23 cellular contexts compared by ENCODE assay signal in the genomic region with DNA sequence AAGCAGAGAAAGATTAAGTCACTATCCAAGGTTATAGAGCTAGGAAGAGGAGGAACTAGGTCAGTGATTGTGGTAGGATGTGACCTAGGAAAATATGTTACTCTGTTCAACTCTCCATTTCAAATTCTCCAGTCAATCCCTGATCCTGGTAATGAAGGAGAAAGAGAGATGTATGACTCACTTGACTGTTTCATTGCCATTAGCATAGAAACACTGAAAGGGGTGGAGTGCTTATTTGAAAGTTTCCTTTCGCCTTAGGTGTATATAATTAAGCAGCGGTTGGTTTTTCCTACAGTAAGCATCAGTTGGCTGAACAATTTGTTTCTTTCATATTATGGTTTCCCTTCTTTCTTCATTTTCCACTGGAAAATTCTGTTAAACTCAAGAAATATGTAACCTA.
DNase-seq lines count a peak whose midpoint lies in the region; ATAC-seq, FAIRE-seq and TF ChIP-seq lines count a peak whose summit lies in the region.
"Had no signal": no experiment of that assay in that cellular context is flagged by ENCODE, and none has a peak within 500 bp of the region (broad histone marks: within the 10 kb centered on the region; RNA-seq: fewer than 3 reads in every experiment).

No MANE protein-coding gene starts in this region.

- H3K4me2 ChIP-seq in SK-N-SH (no peak overlapping the region), keratinocyte (ENCODE audit: control insufficient read depth, extremely low read depth, insufficient read depth, low read depth, low read length) (peak overlapping the region; percentile 51)
- H3K4me2 ChIP-seq: BLaER1, KMS-11 had no signal

- H3K27me3 ChIP-seq in SK-N-SH (ENCODE audit: insufficient read depth) = no peaks in the 10 kb centered on the region
- no peaks in the 10 kb centered on the region for H3K27me3 ChIP-seq in bronchial epithelial cell (ENCODE audit: control insufficient read depth, insufficient read depth, low read length)
- no peaks in the 10 kb centered on the region for H3K27me3 ChIP-seq in keratinocyte (ENCODE audit: control insufficient read depth, extremely low read depth, insufficient read depth, low read length)
- H3K27me3 ChIP-seq: BLaER1 had no signal

- FAIRE-seq in bronchial epithelial cell (lab: Jason Lieb, UNC) (no peak), keratinocyte (lab: Jason Lieb, UNC) (peak; percentile 83)
- FAIRE-seq: GM12878 had no signal

- H3K36me3 ChIP-seq in SK-N-SH (replicated peaks in 1 of 2; ENCODE audit: control insufficient read depth in 1 of 2, insufficient read depth in 2 of 2, low read length in 1 of 2) = no peaks in the 10 kb centered on the region
- H3K36me3 ChIP-seq in bronchial epithelial cell (ENCODE audit: control insufficient read depth, insufficient read depth, low read length) = no peaks in the 10 kb centered on the region
- H3K36me3 ChIP-seq in keratinocyte (ENCODE audit: control insufficient read depth in 2 of 2, extremely low read depth in 1 of 2, insufficient read depth in 2 of 2, low read length in 2 of 2) = no peaks in the 10 kb centered on the region
- H3K36me3 ChIP-seq: BLaER1 had no signal

- no peaks in the 10 kb centered on the region for H3K9me2 ChIP-seq in SK-N-SH

- H3K9me3 ChIP-seq in SK-N-SH (no peaks in the 10 kb centered on the region), keratinocyte (ENCODE audit: control insufficient read depth, low read depth, low read length) (no peaks in the 10 kb centered on the region)
- H3K9me3 ChIP-seq: BLaER1, Caco-2 had no signal

- CTCF ChIA-PET in SK-N-SH (lab: Yijun Ruan, JAX) = no interaction called here

- DNase-seq in SK-N-SH (no peak), bronchial epithelial cell (ENCODE audit: low read depth) (peak; percentile 33), keratinocyte (ENCODE audit: low read depth, low spot score) (no peak), COLO829 (ENCODE audit: low spot score) (no peak), progenitor cell of endocrine pancreas (ENCODE audit: low spot score, unreplicated experiment) (no peak)
- DNase-seq in activated CD8-positive, alpha-beta memory T cell treated with anti-CD3 and anti-CD28 coated beads for 24 hours = no peak
- no peak for DNase-seq in effector CD4-positive, alpha-beta T cell
- DNase-seq: ACHN; Caco-2; CD4-positive, alpha-beta T cell; DMS 273 treated with DMSO at 0.1 percent for 48 hours; DMS79 treated with DMSO at 0.1 percent for 48 hours; H7; NCI-H1694; NCI-H2081; NCI-H2171; NCI-H524 treated with DMSO at 0.1 percent for 48 hours; Right ventricle myocardium superior had no signal

- TF ChIP-seq RAD21 in SK-N-SH (IDR thresholded peaks at IDR 0.05; ENCODE audit: low read length) = no peak

- peaks cover 9% of the 10 kb centered on the region for H3F3A ChIP-seq in SK-N-SH (replicated peaks; ENCODE audit: insufficient read depth)

- TF ChIP-seq EP300 in SK-N-SH (IDR thresholded peaks at IDR 0.05; ENCODE audit: borderline replicate concordance in 1 of 2, low read depth in 1 of 2, low read length in 1 of 2) = no peak

- H3K4me1 ChIP-seq in SK-N-SH (ENCODE audit: control insufficient read depth in 1 of 2, insufficient read depth in 2 of 2, low read depth in 1 of 2, low read length in 1 of 2) = peaks cover 0 to 4% of the 10 kb centered on the region in 2 experiments; a peak in 1 of 4 replicates
- peaks cover 25% of the 10 kb centered on the region for H3K4me1 ChIP-seq in keratinocyte (ENCODE audit: control insufficient read depth, extremely low read depth, insufficient read depth, low read length)
- H3K4me1 ChIP-seq: BLaER1, Caco-2 had no signal

- H3K79me2 ChIP-seq in SK-N-SH (ENCODE audit: insufficient read depth) (no peaks in the 10 kb centered on the region), keratinocyte (ENCODE audit: control insufficient read depth, insufficient read depth, low read length) (no peaks in the 10 kb centered on the region)

- POLR2A ChIA-PET in SK-N-SH (lab: Yijun Ruan, JAX) = no interaction called here

- H3K4me3 ChIP-seq in SK-N-SH (ENCODE audit: low read depth in 2 of 2, low read length in 1 of 2) (no peak overlapping the region), bronchial epithelial cell (ENCODE audit: low read depth, low read length) (no peak overlapping the region), keratinocyte (ENCODE audit: control insufficient read depth in 2 of 3, extremely low read depth in 1 of 3, insufficient read depth in 2 of 3, low read depth in 1 of 3, low read length in 3 of 3) (peak overlapping the region in 1 of 3 experiments; percentile 14)
- H3K4me3 ChIP-seq: BLaER1, GM12878 had no signal

- no peak overlapping the region for H3K27ac ChIP-seq in SK-N-SH (ENCODE audit: low read depth in 2 of 2, low read length in 1 of 2)
- H3K27ac ChIP-seq in keratinocyte (ENCODE audit: control insufficient read depth, insufficient read depth, low read length) = no peak overlapping the region
- H3K27ac ChIP-seq: 22Rv1, BLaER1, KMS-11 had no signal

- H4K20me1 ChIP-seq in SK-N-SH (ENCODE audit: insufficient read depth) (no peaks in the 10 kb centered on the region), keratinocyte (ENCODE audit: control insufficient read depth, extremely low read depth, insufficient read depth, low read length) (no peaks in the 10 kb centered on the region)
- H4K20me1 ChIP-seq: BLaER1 had no signal

- H3K27me3 Mint-ChIP-seq in progenitor cell of endocrine pancreas = no peaks in the 10 kb centered on the region

- H3K9me3 Mint-ChIP-seq in progenitor cell of endocrine pancreas (ENCODE audit: low read depth) = no peaks in the 10 kb centered on the region

- peak overlapping the region; percentile 51 for H2AFZ ChIP-seq in SK-N-SH (ENCODE audit: low read depth)
- H2AFZ ChIP-seq in keratinocyte (ENCODE audit: control insufficient read depth, low read length) = peak overlapping the region; percentile 63

- no peaks in the 10 kb centered on the region for H3K36me3 Mint-ChIP-seq in progenitor cell of endocrine pancreas (ENCODE audit: insufficient read depth)

- H3K4me3 Mint-ChIP-seq in progenitor cell of endocrine pancreas (ENCODE audit: low read depth) = no peak overlapping the region
- H3K4me3 Mint-ChIP-seq: CD4-positive, alpha-beta T cell had no signal

- dilution Hi-C loops in keratinocyte (cut with MboI; ENCODE audit: extremely low pct_ligation_motif_present, low sequenced_read_pairs) = no loop called here

- H3K9ac ChIP-seq in SK-N-SH (no peak overlapping the region), keratinocyte (ENCODE audit: control insufficient read depth, extremely low read depth, insufficient read depth, low read length) (no peak overlapping the region)
- H3K9ac ChIP-seq: BLaER1, KMS-11 had no signal

- WGBS in SK-N-SH (ENCODE audit: low lambda C conversion rate) = 45% methylated on average over 2 of the region's 2 CpGs

- no peaks in the 10 kb centered on the region for H3K9me1 ChIP-seq in keratinocyte (ENCODE audit: control insufficient read depth, extremely low read depth, insufficient read depth, low read length)

- TF ChIP-seq CTCF in SK-N-SH (IDR thresholded peaks at IDR 0.05) = no peak
- no peak for TF ChIP-seq CTCF in bronchial epithelial cell (IDR thresholded peaks at IDR 0.05; ENCODE audit: insufficient read depth, low read length, severe bottlenecking)
- TF ChIP-seq CTCF in keratinocyte (optimal IDR thresholded peaks at IDR 0.05 in 1 of 3, IDR thresholded peaks at IDR 0.05 in 1 of 3, conservative IDR thresholded peaks at IDR 0.05 in 1 of 3; ENCODE audit: extremely low read depth in 1 of 3, insufficient read depth in 2 of 3, low read length in 3 of 3) = no peak
- no peak for TF ChIP-seq CTCF in progenitor cell of endocrine pancreas (IDR thresholded peaks at IDR 0.05; ENCODE audit: unreplicated experiment)

- ATAC-seq in SK-N-SH treated with all-trans-retinoic acid at 6 μM for 48 hours = no peak
- ATAC-seq: GM12878 had no signal

- H3K4me1 Mint-ChIP-seq in progenitor cell of endocrine pancreas (ENCODE audit: low read depth) = no peaks in the 10 kb centered on the region

- H3K27ac Mint-ChIP-seq in progenitor cell of endocrine pancreas = no peak overlapping the region
- H3K27ac Mint-ChIP-seq: CD4-positive, alpha-beta T cell had no signal

TF ChIP-seq in SK-N-SH, 30 proteins besides CTCF, POLR2A, EP300 and RAD21 (continues in another document):
- TF ChIP-seq EZH2phosphoT487 (IDR thresholded peaks at IDR 0.05; ENCODE audit: borderline replicate concordance, low read depth) (no peak), CHD2 (IDR thresholded peaks at IDR 0.05; ENCODE audit: low read length, partially characterized antibody) (no peak), NFIC (IDR thresholded peaks at IDR 0.05; ENCODE audit: borderline replicate concordance) (no peak), JUND (IDR thresholded peaks at IDR 0.05) (no peak), TAF1 (IDR thresholded peaks at IDR 0.05; ENCODE audit: borderline replicate concordance, low read depth, low read length) (no peak), SIN3A (IDR thresholded peaks at IDR 0.05; ENCODE audit: borderline replicate concordance, low read depth, low read length) (no peak)
- TF ChIP-seq, protein P1, sequence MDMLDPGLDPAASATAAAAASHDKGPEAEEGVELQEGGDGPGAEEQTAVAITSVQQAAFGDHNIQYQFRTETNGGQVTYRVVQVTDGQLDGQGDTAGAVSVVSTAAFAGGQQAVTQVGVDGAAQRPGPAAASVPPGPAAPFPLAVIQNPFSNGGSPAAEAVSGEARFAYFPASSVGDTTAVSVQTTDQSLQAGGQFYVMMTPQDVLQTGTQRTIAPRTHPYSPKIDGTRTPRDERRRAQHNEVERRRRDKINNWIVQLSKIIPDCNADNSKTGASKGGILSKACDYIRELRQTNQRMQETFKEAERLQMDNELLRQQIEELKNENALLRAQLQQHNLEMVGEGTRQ (IDR thresholded peaks at IDR 0.05; ENCODE audit: borderline replicate concordance, low read depth, low read length) = no peak

TF ChIP-seq in SK-N-SH treated with all-trans-retinoic acid at 6 μM for 48 hours, 23 proteins besides CTCF, POLR2A, EP300 and RAD21 (continues in another document):
- TF ChIP-seq ZNF565 (CRISPR knock-in tag; conservative IDR thresholded peaks at IDR 0.05; ENCODE audit: low read depth) (no peak), ZFP3 (CRISPR knock-in tag; IDR thresholded peaks at IDR 0.05) (no peak), ZC3H10 (CRISPR knock-in tag; IDR thresholded peaks at IDR 0.05) (no peak), OSR1 (CRISPR knock-in tag; IDR thresholded peaks at IDR 0.05) (no peak), ESRRG (CRISPR knock-in tag; IDR thresholded peaks at IDR 0.05) (no peak)
- TF ChIP-seq, protein P2, sequence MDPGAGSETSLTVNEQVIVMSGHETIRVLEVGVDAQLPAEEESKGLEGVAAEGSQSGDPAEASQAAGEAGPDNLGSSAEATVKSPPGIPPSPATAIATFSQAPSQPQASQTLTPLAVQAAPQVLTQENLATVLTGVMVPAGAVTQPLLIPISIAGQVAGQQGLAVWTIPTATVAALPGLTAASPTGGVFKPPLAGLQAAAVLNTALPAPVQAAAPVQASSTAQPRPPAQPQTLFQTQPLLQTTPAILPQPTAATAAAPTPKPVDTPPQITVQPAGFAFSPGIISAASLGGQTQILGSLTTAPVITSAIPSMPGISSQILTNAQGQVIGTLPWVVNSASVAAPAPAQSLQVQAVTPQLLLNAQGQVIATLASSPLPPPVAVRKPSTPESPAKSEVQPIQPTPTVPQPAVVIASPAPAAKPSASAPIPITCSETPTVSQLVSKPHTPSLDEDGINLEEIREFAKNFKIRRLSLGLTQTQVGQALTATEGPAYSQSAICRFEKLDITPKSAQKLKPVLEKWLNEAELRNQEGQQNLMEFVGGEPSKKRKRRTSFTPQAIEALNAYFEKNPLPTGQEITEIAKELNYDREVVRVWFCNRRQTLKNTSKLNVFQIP (CRISPR knock-in tag; IDR thresholded peaks at IDR 0.05; ENCODE audit: borderline replicate concordance, low read depth) = no peak
